ENCODE assay signal across 10 cellular contexts in the genomic region with DNA sequence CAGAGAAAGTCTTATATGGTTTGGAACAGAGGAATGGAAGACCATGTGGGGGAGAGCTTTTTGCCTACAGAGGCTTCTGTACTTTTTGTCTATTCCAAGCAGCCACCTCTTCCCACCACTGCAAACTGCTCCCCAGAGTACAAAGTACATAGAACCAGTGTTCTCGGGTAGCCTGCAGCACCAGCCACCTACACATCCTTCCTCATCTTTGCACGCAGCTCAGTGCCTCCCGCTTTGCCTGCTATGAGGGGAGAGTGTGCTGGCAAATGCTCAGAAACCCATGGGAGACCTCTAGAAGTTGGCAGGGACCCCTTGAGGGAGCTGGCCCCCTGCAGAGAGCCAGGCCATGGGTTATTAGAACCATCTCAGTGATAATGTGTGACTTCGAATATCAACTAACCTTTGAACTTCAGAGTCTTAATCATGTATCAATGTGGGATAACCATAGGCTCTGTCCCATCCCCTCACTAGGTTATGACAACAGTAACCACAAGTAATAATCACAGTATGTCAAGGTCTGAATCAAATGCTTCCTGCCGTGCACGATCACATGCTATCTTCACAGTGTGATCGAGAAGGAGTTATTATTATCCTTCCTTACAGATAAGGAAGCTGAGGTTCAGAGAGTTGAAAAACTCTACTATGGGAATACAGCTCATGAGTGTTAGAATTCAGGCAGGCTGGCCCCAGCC. TPM values are rescaled to one million over a fixed set of nuclear protein-coding genes. Genes with fewer than 3 reads are reported as not detected.
DNase-seq lines count a peak whose midpoint lies in the region; ATAC-seq, FAIRE-seq and TF ChIP-seq lines count a peak whose summit lies in the region.
"Had no signal": no experiment of that assay in that cellular context is flagged by ENCODE, and none has a peak within 500 bp of the region (broad histone marks: within the 10 kb centered on the region; RNA-seq: fewer than 3 reads in every experiment).

No MANE protein-coding gene starts in this region.

- H4K20me1 ChIP-seq in DOHH2 (ENCODE audit: control insufficient read depth, insufficient read depth, low read depth, low read length) (no peaks in the 10 kb centered on the region), K562 (replicated peaks; ENCODE audit: control insufficient read depth, insufficient read depth, low read length) (no peaks in the 10 kb centered on the region)

- TF ChIP-seq EP300 in K562 (IDR thresholded peaks at IDR 0.05; ENCODE audit: low read length), result no peak
- TF ChIP-seq EP300 in sigmoid colon (IDR thresholded peaks at IDR 0.05), result no peak

- FAIRE-seq in K562 (lab: Jason Lieb, UNC), result no peak
- FAIRE-seq: G401.6 had no signal

- CTCF ChIA-PET in K562 (lab: Yijun Ruan, JAX; ENCODE audit: low intra/inter-chr PET ratio), result no interaction called here

- in situ Hi-C loops in K562 (cut with MboI), result no loop called here

- H3K4me1 ChIP-seq in DOHH2 (ENCODE audit: control insufficient read depth, low read length), result peaks cover 13% of the 10 kb centered on the region
- H3K4me1 ChIP-seq in K562 (replicated peaks in 1 of 2; ENCODE audit: control insufficient read depth in 2 of 2, insufficient read depth in 2 of 2, low read length in 2 of 2), result peaks cover 11 to 24% of the 10 kb centered on the region in 2 experiments; a peak in 4 of 5 replicates
- peaks cover 0 to 24% (median 14%) of the 10 kb centered on the region in 4 donors for H3K4me1 ChIP-seq in sigmoid colon

- H3K4me2 ChIP-seq in DOHH2 (ENCODE audit: low read length) (peak overlapping the region; percentile 5; the same call in 1 of the 2 replicates), K562 (ENCODE audit: insufficient read depth, low read length) (no peak overlapping the region)

- TF ChIP-seq RAD21 in K562 (CRISPR knock-in tag; conservative IDR thresholded peaks at IDR 0.05 in 1 of 2, IDR thresholded peaks at IDR 0.05 in 1 of 2), result no peak

- H3K9ac ChIP-seq in K562 (ENCODE audit: insufficient read depth in 1 of 2, low read depth in 2 of 2, low read length in 2 of 2), result no peak overlapping the region

- BruUV-seq in K562 (replicated peaks; lab: Mats Ljungman, UMichigan), result no TSS peak

- H3K27me3 ChIP-seq in DOHH2 (ENCODE audit: control insufficient read depth, low read length) (peaks cover 34% of the 10 kb centered on the region), K562 (ENCODE audit: control insufficient read depth in 2 of 2, insufficient read depth in 2 of 2, low read length in 2 of 2) (no peaks in the 10 kb centered on the region), sigmoid colon (no peaks in the 10 kb centered on the region)

- H3K4me1 Mint-ChIP-seq in neural crest cell (peaks cover 28% of the 10 kb centered on the region), nephron progenitor cell (peaks cover 26% of the 10 kb centered on the region)

- H3K9me3 Mint-ChIP-seq in neural crest cell (no peaks in the 10 kb centered on the region), nephron progenitor cell (no peaks in the 10 kb centered on the region)

- no peaks in the 10 kb centered on the region for H3K36me3 Mint-ChIP-seq in neural crest cell (ENCODE audit: low read depth)
- H3K36me3 Mint-ChIP-seq in nephron progenitor cell (ENCODE audit: low read depth), result no peaks in the 10 kb centered on the region

- peak overlapping the region; percentile 36; the same call in 1 of the 2 replicates for H2AFZ ChIP-seq in K562 (ENCODE audit: low read depth, low read length)

- H3K4me3 Mint-ChIP-seq in neural crest cell (no peak overlapping the region), nephron progenitor cell (no peak overlapping the region)

- no peak for TF ChIP-seq CTCF in DOHH2 (IDR thresholded peaks at IDR 0.05; ENCODE audit: low read depth, low read length, poor library complexity, severe bottlenecking)
- TF ChIP-seq CTCF in K562 (IDR thresholded peaks at IDR 0.05 in 2 of 3, conservative IDR thresholded peaks at IDR 0.05 in 1 of 3; ENCODE audit: insufficient read depth in 2 of 3, low read depth in 1 of 3, low read length in 3 of 3), result no peak
- no peak for TF ChIP-seq CTCF in neural crest cell (conservative IDR thresholded peaks at IDR 0.05)
- no peak for TF ChIP-seq CTCF in sigmoid colon (IDR thresholded peaks at IDR 0.05)
- no peak for TF ChIP-seq CTCF in nephron progenitor cell (IDR thresholded peaks at IDR 0.05)

- no peaks in the 10 kb centered on the region for H3K36me3 ChIP-seq in DOHH2 (ENCODE audit: control insufficient read depth, low read length)
- H3K36me3 ChIP-seq in K562 (ENCODE audit: control insufficient read depth, insufficient read depth, low read length), result no peaks in the 10 kb centered on the region
- no peaks in the 10 kb centered on the region for H3K36me3 ChIP-seq in sigmoid colon

- TF ChIP-seq POLR2A in K562 (conservative IDR thresholded peaks at IDR 0.05) (no peak), sigmoid colon (IDR thresholded peaks at IDR 0.05) (no peak)

- no peak for ATAC-seq in K562

- DNase-seq in NCI-H69 (lab: John Stamatoyannopoulos, UW) (peak; percentile 54), K562 (ENCODE audit: extremely low read depth in 1 of 4, low spot score in 3 of 4) (no peak), neural crest cell (ENCODE audit: low read depth, low spot score) (no peak), NCI-H146 (lab: John Stamatoyannopoulos, UW) (no peak), sigmoid colon (no peak), T-helper 9 cell (no peak), nephron progenitor cell (no peak)
- DNase-seq: stimulated activated naive CD4-positive, alpha-beta T cell treated with Interleukin-2 at 50 U/mL for 16 hours had no signal

- 28% methylated on average over 7 of the region's 7 CpGs for WGBS in K562 (ENCODE audit: insufficient coverage, low coverage, missing lambda C conversion rate)
- 47 to 63% methylated on average over 7 of the region's 7 CpGs for WGBS in sigmoid colon, 2 donors

- H3F3A ChIP-seq in DOHH2 (ENCODE audit: control insufficient read depth, insufficient read depth), result no peaks in the 10 kb centered on the region

- H3K4me3 ChIP-seq in DOHH2 (ENCODE audit: low read length) (no peak overlapping the region), K562 (no peak overlapping the region), sigmoid colon (no peak overlapping the region)

- no peaks in the 10 kb centered on the region for H3K9me1 ChIP-seq in K562 (ENCODE audit: control insufficient read depth, insufficient read depth, low read length)

- H3K27me3 Mint-ChIP-seq in neural crest cell (ENCODE audit: low read depth) (no peaks in the 10 kb centered on the region), nephron progenitor cell (ENCODE audit: low read depth, poor library complexity) (peaks cover 3% of the 10 kb centered on the region)

- intact Hi-C loops in K562 (cut with micrococcal nuclease), result no loop called here
- intact Hi-C loops in sigmoid colon (cut with DNase I), result no loop called here

- H3K27ac Mint-ChIP-seq in neural crest cell (ENCODE audit: unreplicated experiment) (peak overlapping the region; percentile 75), nephron progenitor cell (no peak overlapping the region)

- POLR2A ChIA-PET in K562 (lab: Yijun Ruan, JAX), result interaction anchor here (0.9 to 1.9 kb wide), 3 partner anchors 9 to 21 kb away, joined by 4 to 9 read pairs (median 6); no protein-coding TSS in a partner anchor

- H3K9me3 ChIP-seq in DOHH2 (ENCODE audit: control insufficient read depth, insufficient read depth, low read length), result no peaks in the 10 kb centered on the region
- H3K9me3 ChIP-seq in K562 (replicated peaks; ENCODE audit: control insufficient read depth, insufficient read depth, low read depth, low read length), result no peaks in the 10 kb centered on the region
- no peaks in the 10 kb centered on the region for H3K9me3 ChIP-seq in sigmoid colon

- H3K9me2 ChIP-seq in DOHH2 (replicated peaks; ENCODE audit: control insufficient read depth, low read length), result no peaks in the 10 kb centered on the region

- H3K79me2 ChIP-seq in DOHH2 (ENCODE audit: control insufficient read depth, low read length) (no peaks in the 10 kb centered on the region), K562 (ENCODE audit: control insufficient read depth, insufficient read depth, low read length) (no peaks in the 10 kb centered on the region)

- H3K27ac ChIP-seq in DOHH2 (ENCODE audit: low read depth, low read length), result no peak overlapping the region
- H3K27ac ChIP-seq in K562 (ENCODE audit: extremely low read depth, low read depth, low read length), result no peak overlapping the region
- no peak overlapping the region for H3K27ac ChIP-seq in sigmoid colon

TF ChIP-seq in K562, 482 proteins besides CTCF, POLR2A, EP300 and RAD21:
- TF ChIP-seq CHD4 (IDR thresholded peaks at IDR 0.05; ENCODE audit: insufficient read depth, insufficient replicate concordance, low read depth, low read length, poor library complexity, severe bottlenecking) (no peak), MTA1 (IDR thresholded peaks at IDR 0.05; ENCODE audit: borderline replicate concordance) (no peak), CCAR2 (IDR thresholded peaks at IDR 0.05; ENCODE audit: low read depth, low read length) (no peak), STAT5A (IDR thresholded peaks at IDR 0.05; ENCODE audit: borderline replicate concordance, low read length) (no peak), NONO (IDR thresholded peaks at IDR 0.05; ENCODE audit: low read depth in 2 of 2, low read length in 1 of 2) (no peak), MTA3 (IDR thresholded peaks at IDR 0.05; ENCODE audit: borderline replicate concordance) (no peak), ATF1 (CRISPR knock-in tag; IDR thresholded peaks at IDR 0.05) (no peak), ATF1 (tag; IDR thresholded peaks at IDR 0.05) (no peak), ZNF224 (CRISPR knock-in tag; IDR thresholded peaks at IDR 0.05) (no peak)

RNA-seq across cellular contexts. Expression of gene SMAD3, which starts 22.8 kb away (rescaled TPM):
- total RNA-seq in K562 (2011; cell fraction: chromatin; rRNA removed; ENCODE audit: low replicate concordance), result 61.6 and 88.8 TPM in 2 replicates
- total RNA-seq in K562 (2011; cell fraction: nucleolus; rRNA removed), result 33.5 and 35.9 TPM in 2 replicates
- total RNA-seq in K562 (2011; cell fraction: nucleoplasm; rRNA removed), result 44.2 and 72.8 TPM in 2 replicates
- 11.1 and 11.9 TPM in 2 replicates for total RNA-seq in K562 (2014; rRNA removed)
- 9.2 and 11.0 TPM in 2 replicates for total RNA-seq in K562 (2014; rRNA removed; fragmentation: Illumina TruSeq; extraction: Trizol)
- 9.1 and 9.6 TPM in 2 replicates for total RNA-seq in K562 (2015; rRNA removed; fragmentation: Illumina TruSeq; extraction: Trizol)
- 24.3 and 30.1 TPM in 2 replicates for total RNA-seq in K562 (2021)
- polyA plus RNA-seq in K562 (2011; rRNA removed), result 14.6 and 22.6 TPM in 2 replicates
- polyA plus RNA-seq in K562 (2011; cell fraction: cytosol; rRNA removed), result 11.5 and 14.8 TPM in 2 replicates
- polyA plus RNA-seq in K562 (2011; cell fraction: nucleus; rRNA removed), result 52.1 and 90.9 TPM in 2 replicates
- 17.9 and 20.7 TPM in 2 replicates for polyA plus RNA-seq in K562 (2012)
- 34.7 and 39.2 TPM in 2 replicates for polyA plus RNA-seq in K562 (2014; fragmentation: Illumina TruSeq; extraction: Trizol)
- 1 to 10 TPM; 4.3 to 5.0 TPM for polyA plus RNA-seq in K562 (2014; fragmentation: Nextera tagmentation; extraction: Ambion mirVana)
- 13.3 and 14.3 TPM in 2 replicates for polyA plus RNA-seq in K562 (2014; rRNA removed)
- polyA minus RNA-seq in K562 (2011; rRNA and poly(A)+ RNA removed), result 14.9 and 15.1 TPM in 2 replicates
- 15.1 and 16.3 TPM in 2 replicates for polyA minus RNA-seq in K562 (2011; cell fraction: cytosol; rRNA and poly(A)+ RNA removed)
- polyA minus RNA-seq in K562 (2011; cell fraction: nucleus; rRNA and poly(A)+ RNA removed), result 12.7 and 18.8 TPM in 2 replicates
- total RNA-seq in neural crest cell, result 39.5 and 44.8 TPM in 2 replicates
- total RNA-seq in sigmoid colon, result 10 to 100 TPM; 17.8 to 28.2 (median 18.4) TPM
- polyA plus RNA-seq in sigmoid colon, result 10 to 100 TPM; 12.5 to 23.2 (median 13.8) TPM
